8 cellular contexts compared by ENCODE assay signal in genomic region chr11:65859134-65859811, GRCh38. TPM values are rescaled to one million over a fixed set of nuclear protein-coding genes. Genes with fewer than 3 reads are reported as not detected.
DNase-seq lines count a peak whose midpoint lies in the region; ATAC-seq and TF ChIP-seq lines count a peak whose summit lies in the region.

No MANE protein-coding gene starts in this region.

- no peak for TF ChIP-seq CTCF in CD4-positive, alpha-beta T cell (IDR thresholded peaks at IDR 0.05)
- no peak for TF ChIP-seq CTCF in lower leg skin (IDR thresholded peaks at IDR 0.05)

- peak overlapping the region; percentile 82 to 100 for H3K9ac ChIP-seq in duodenal mucosa (ENCODE audit: low read depth in 1 of 2, low read length in 2 of 2)

- H3K27ac ChIP-seq in CD4-positive, alpha-beta T cell (ENCODE audit: low read depth, low read length), result peak overlapping the region; percentile 92
- peak overlapping the region; percentile 94 for H3K27ac ChIP-seq in duodenal mucosa (ENCODE audit: low read depth, low read length)

- H3K9me3 ChIP-seq in CD4-positive, alpha-beta T cell (ENCODE audit: control insufficient read depth, low read length), result no peaks in the 10 kb centered on the region
- H3K9me3 ChIP-seq in duodenal mucosa (ENCODE audit: control insufficient read depth in 1 of 2, low read length in 2 of 2), result no peaks in the 10 kb centered on the region

- no peaks in the 10 kb centered on the region for H3K9me3 Mint-ChIP-seq in CD4-positive, alpha-beta T cell
- no peaks in the 10 kb centered on the region for H3K9me3 Mint-ChIP-seq in activated CD4-positive, alpha-beta memory T cell treated with anti-CD3 and anti-CD28 coated beads, Interleukin-2, amount 10 ng/mL, durations not matched to agents 7 days and 5 days

- 2% methylated on average over 24 to 45 of the region's 45 CpGs for WGBS in lower leg skin, 2 donors

- peak; percentile 87 to 97 (median 94) for DNase-seq in CD4-positive, alpha-beta T cell
- peak; percentile 95 for DNase-seq in HK-2 (ENCODE audit: unreplicated experiment)
- DNase-seq in NCI-H82 treated with DMSO at 0.1 percent for 48 hours (lab: John Stamatoyannopoulos, UW; ENCODE audit: unreplicated experiment), result peak; percentile 92
- DNase-seq in activated CD4-positive, alpha-beta memory T cell treated with anti-CD3 and anti-CD28 coated beads, Interleukin-2, amount 10 ng/mL, durations not matched to agents 7 days and 5 days, result peak; percentile 99
- DNase-seq in lower leg skin (ENCODE audit: low spot score in 2 of 2), result peak; percentile 99 to 100
- peak; percentile 98 for DNase-seq in stimulated activated CD4-positive, alpha-beta T cell treated with anti-CD3 and anti-CD28 coated beads, Interleukin-4, amount 100 ng/mL, for 4 hours

- CTCF ChIA-PET in CD4-positive, alpha-beta T cell (lab: Charles Lee), result interaction anchor here (0.6 to 5.2 kb wide), 22 partner anchors 10 to 423 kb away, joined by 3 to 80 read pairs (median 5); partner anchors contain the start of genes BANF1, C11orf68, CCDC85B and CTSW
- CTCF ChIA-PET in activated CD4-positive, alpha-beta memory T cell treated with anti-CD3 and anti-CD28 coated beads, Interleukin-2, amount 10 ng/mL, durations not matched to agents 7 days and 5 days (lab: Charles Lee), result interaction anchor here (0.6 to 8.7 kb wide), 39 partner anchors 8 to 360 kb away, joined by 3 to 251 read pairs (median 6); partner anchors contain the start of genes AP5B1, BANF1, C11orf68 and CCDC85B

- H3K36me3 ChIP-seq in duodenal mucosa (ENCODE audit: control insufficient read depth in 1 of 2, insufficient read depth in 2 of 2, low read length in 2 of 2), result peaks cover 30 to 47% of the 10 kb centered on the region in 2 donors

- POLR2A ChIA-PET in CD4-positive, alpha-beta T cell (lab: Charles Lee), result interaction anchor here (0.7 to 5.8 kb wide), 46 partner anchors 8 to 1541 kb away, joined by 3 to 248 read pairs (median 6); partner anchors contain the start of genes BANF1, C11orf68, CCDC85B and CST6
- POLR2A ChIA-PET in activated CD4-positive, alpha-beta memory T cell treated with anti-CD3 and anti-CD28 coated beads, Interleukin-2, amount 10 ng/mL, durations not matched to agents 7 days and 5 days (lab: Charles Lee), result interaction anchor here (0.6 to 8.9 kb wide), 37 partner anchors 9 to 1115 kb away, joined by 3 to 284 read pairs (median 6); partner anchors contain the start of genes AP5B1, BANF1, C11orf68 and CCDC85B

- peak overlapping the region; percentile 91 for H3K4me3 Mint-ChIP-seq in CD4-positive, alpha-beta T cell
- peak overlapping the region; percentile 84 for H3K4me3 Mint-ChIP-seq in activated CD4-positive, alpha-beta memory T cell treated with anti-CD3 and anti-CD28 coated beads, Interleukin-2, amount 10 ng/mL, durations not matched to agents 7 days and 5 days

- peak overlapping the region; percentile 94 for H3K27ac Mint-ChIP-seq in CD4-positive, alpha-beta T cell
- peak overlapping the region; percentile 97 for H3K27ac Mint-ChIP-seq in activated CD4-positive, alpha-beta memory T cell treated with anti-CD3 and anti-CD28 coated beads, Interleukin-2, amount 10 ng/mL, durations not matched to agents 7 days and 5 days

- H3K27me3 Mint-ChIP-seq in CD4-positive, alpha-beta T cell, result no peaks in the 10 kb centered on the region
- no peaks in the 10 kb centered on the region for H3K27me3 Mint-ChIP-seq in activated CD4-positive, alpha-beta memory T cell treated with anti-CD3 and anti-CD28 coated beads, Interleukin-2, amount 10 ng/mL, durations not matched to agents 7 days and 5 days

- H3K36me3 Mint-ChIP-seq in CD4-positive, alpha-beta T cell (ENCODE audit: low read depth), result peaks cover 84% of the 10 kb centered on the region
- peaks cover 63% of the 10 kb centered on the region for H3K36me3 Mint-ChIP-seq in activated CD4-positive, alpha-beta memory T cell treated with anti-CD3 and anti-CD28 coated beads, Interleukin-2, amount 10 ng/mL, durations not matched to agents 7 days and 5 days (ENCODE audit: low read depth)

- H3K27me3 ChIP-seq in CD4-positive, alpha-beta T cell (ENCODE audit: control insufficient read depth, insufficient read depth, low read length), result no peaks in the 10 kb centered on the region
- no peaks in the 10 kb centered on the region for H3K27me3 ChIP-seq in duodenal mucosa (ENCODE audit: control insufficient read depth in 1 of 2, insufficient read depth in 2 of 2, low read length in 2 of 2)

- intact Hi-C loops in CD4-positive, alpha-beta T cell (cut with DNase I, micrococcal nuclease), result loop anchor here (1.0 to 10.0 kb wide), 5 partner anchors 30 to 426 kb away; partner anchors contain the start of genes C11orf68 (in 1 of the 2), DRAP1 (in 1 of the 2), FIBP (in 1 of the 2) and PCNX3 (in 1 of the 2)
- intact Hi-C loops in lower leg skin (cut with DNase I; ENCODE audit: low total_unique reads), result no loop called here

- H3K4me3 ChIP-seq in duodenal mucosa (ENCODE audit: low read depth in 1 of 2, low read length in 2 of 2) (peak overlapping the region; percentile 92 to 96), lower leg skin (ENCODE audit: low read depth, poor library complexity, severe bottlenecking) (peak overlapping the region; percentile 49)

- ATAC-seq in CD4-positive, alpha-beta T cell (ENCODE audit: poor library complexity), result peak; percentile 53
- ATAC-seq in GM19455 (IDR thresholded peaks at IDR 0.05; ENCODE audit: unreplicated experiment), result peak; percentile 44

- peak in 1 of 2 donors; percentile 86 for TF ChIP-seq POLR2A in lower leg skin (IDR thresholded peaks at IDR 0.05)

- H3K4me1 Mint-ChIP-seq in CD4-positive, alpha-beta T cell (ENCODE audit: low read depth), result peaks cover 57% of the 10 kb centered on the region
- peaks cover 62% of the 10 kb centered on the region for H3K4me1 Mint-ChIP-seq in activated CD4-positive, alpha-beta memory T cell treated with anti-CD3 and anti-CD28 coated beads, Interleukin-2, amount 10 ng/mL, durations not matched to agents 7 days and 5 days

- H3K4me1 ChIP-seq in duodenal mucosa (ENCODE audit: control insufficient read depth in 1 of 2, insufficient read depth in 2 of 2, low read length in 2 of 2), result peaks cover 37 to 44% of the 10 kb centered on the region in 2 donors

RNA-seq across cellular contexts. Expression of gene MUS81, which starts 1.0 kb away (rescaled TPM):
- total RNA-seq in CD4-positive, alpha-beta T cell, result 10 to 100 TPM; 37.7 to 39.2 TPM
- total RNA-seq in activated CD4-positive, alpha-beta memory T cell treated with anti-CD3 and anti-CD28 coated beads, Interleukin-2, amount 10 ng/mL, durations not matched to agents 7 days and 5 days, result 10 to 100 TPM; 86.9 to 91.9 TPM
- total RNA-seq in lower leg skin, result 10 to 100 TPM; 29.3 to 38.1 (median 37.1) TPM

RNA-seq across cellular contexts. Expression of gene CFL1, which starts 1.3 kb away (rescaled TPM):
- total RNA-seq in CD4-positive, alpha-beta T cell, result 100 to 1,000 TPM; 322 to 331 TPM
- total RNA-seq in activated CD4-positive, alpha-beta memory T cell treated with anti-CD3 and anti-CD28 coated beads, Interleukin-2, amount 10 ng/mL, durations not matched to agents 7 days and 5 days, result 1,000 to 10,000 TPM; 1,733 to 1,734 TPM
- total RNA-seq in lower leg skin, result 100 to 1,000 TPM; 417 to 706 (median 504) TPM

RNA-seq across cellular contexts. Expression of gene EFEMP2, which starts 13.3 kb away (rescaled TPM):
- 1 to 10 TPM; 5.2 to 5.9 TPM for total RNA-seq in CD4-positive, alpha-beta T cell
- 10 to 100 TPM; 13.8 to 14.7 TPM for total RNA-seq in activated CD4-positive, alpha-beta memory T cell treated with anti-CD3 and anti-CD28 coated beads, Interleukin-2, amount 10 ng/mL, durations not matched to agents 7 days and 5 days
- total RNA-seq in lower leg skin, result 10 to 100 TPM; 12.0 to 29.8 (median 16.3) TPM

RNA-seq across cellular contexts. Expression of gene CTSW, which starts 20.4 kb away (rescaled TPM):
- total RNA-seq in CD4-positive, alpha-beta T cell, result 10 to 100 TPM; 20.6 to 21.6 TPM
- total RNA-seq in activated CD4-positive, alpha-beta memory T cell treated with anti-CD3 and anti-CD28 coated beads, Interleukin-2, amount 10 ng/mL, durations not matched to agents 7 days and 5 days, result 10 to 100 TPM; 75.9 to 80.5 TPM
- under 1 TPM in 3 of 4 donors, not detected in 1; 0.29 to 0.55 (median 0.29) TPM for total RNA-seq in lower leg skin

RNA-seq across cellular contexts. Expression of gene SNX32, which starts 25.5 kb away (rescaled TPM):
- total RNA-seq in CD4-positive, alpha-beta T cell, result under 1 TPM; 0.33 to 0.61 TPM
- 1 to 10 TPM in 1 of 2 experiments, under 1 TPM in 1; 0.83 to 1.6 TPM for total RNA-seq in activated CD4-positive, alpha-beta memory T cell treated with anti-CD3 and anti-CD28 coated beads, Interleukin-2, amount 10 ng/mL, durations not matched to agents 7 days and 5 days
- total RNA-seq in lower leg skin, result under 1 TPM; 0.21 to 0.99 (median 0.67) TPM

Comparison
In these comparisons a context has a peak if more than half of its experiments do, and no peak if none do; other contexts are left out.
1. Peak in every context shown above with its lines: DNase-seq, ATAC-seq, H3K4me3 ChIP-seq and H3K27ac ChIP-seq.